ENCODE assay signal across 8 cellular contexts in genomic region chr2:201452856-201453643, GRCh38. TPM values are rescaled to one million over a fixed set of nuclear protein-coding genes. Genes with fewer than 3 reads are reported as not detected.
DNase-seq lines count a peak whose midpoint lies in the region; ATAC-seq and TF ChIP-seq lines count a peak whose summit lies in the region.

No MANE protein-coding gene starts in this region.

- H3K27ac ChIP-seq in CD8-positive, alpha-beta memory T cell (ENCODE audit: low read depth, low read length), result no peak overlapping the region
- H3K27ac ChIP-seq in effector memory CD4-positive, alpha-beta T cell (ENCODE audit: insufficient read depth, low read length, poor library complexity, severe bottlenecking), result no peak overlapping the region

- no peaks in the 10 kb centered on the region for H3K36me3 ChIP-seq in CD8-positive, alpha-beta memory T cell (ENCODE audit: insufficient read depth, low read length)
- no peaks in the 10 kb centered on the region for H3K36me3 ChIP-seq in effector memory CD4-positive, alpha-beta T cell (ENCODE audit: control insufficient read depth, insufficient read depth, low read length)

- no peaks in the 10 kb centered on the region for H3K9me3 ChIP-seq in CD8-positive, alpha-beta memory T cell (ENCODE audit: low read length)
- no peaks in the 10 kb centered on the region for H3K9me3 ChIP-seq in effector memory CD4-positive, alpha-beta T cell (ENCODE audit: control insufficient read depth, low read length)

- DNase-seq in CD8-positive, alpha-beta memory T cell, result no peak
- peak; percentile 57 for DNase-seq in NCI-H69 (lab: John Stamatoyannopoulos, UW)
- DNase-seq in effector memory CD8-positive, alpha-beta T cell, result no peak
- no peak for DNase-seq in neural crest cell (ENCODE audit: low read depth, low spot score)
- DNase-seq in GM03348 (ENCODE audit: low spot score), result no peak
- no peak for DNase-seq in effector memory CD4-positive, alpha-beta T cell

- H3K4me3 Mint-ChIP-seq in CD8-positive, alpha-beta memory T cell, result peak overlapping the region; percentile 86 to 100 (median 92)
- peak overlapping the region; percentile 97 to 99 for H3K4me3 Mint-ChIP-seq in effector memory CD8-positive, alpha-beta T cell
- peak overlapping the region; percentile 97 for H3K4me3 Mint-ChIP-seq in neural crest cell

- ATAC-seq in effector memory CD8-positive, alpha-beta T cell (replicated peaks), result no peak
- ATAC-seq in HG02610 (IDR thresholded peaks at IDR 0.05; ENCODE audit: unreplicated experiment) (no peak), HG03469 (IDR thresholded peaks at IDR 0.05; ENCODE audit: unreplicated experiment) (no peak)

- H3K9me3 Mint-ChIP-seq in CD8-positive, alpha-beta memory T cell, result no peaks in the 10 kb centered on the region
- H3K9me3 Mint-ChIP-seq in effector memory CD8-positive, alpha-beta T cell, result no peaks in the 10 kb centered on the region
- no peaks in the 10 kb centered on the region for H3K9me3 Mint-ChIP-seq in neural crest cell

- no peaks in the 10 kb centered on the region for H3K27me3 ChIP-seq in CD8-positive, alpha-beta memory T cell (ENCODE audit: insufficient read depth, low read length, poor library complexity, severe bottlenecking)
- H3K27me3 ChIP-seq in effector memory CD4-positive, alpha-beta T cell (replicated peaks; ENCODE audit: control insufficient read depth, insufficient read depth, low read length, poor library complexity, severe bottlenecking), result no peaks in the 10 kb centered on the region

- peaks cover 28 to 42% (median 40%) of the 10 kb centered on the region in 3 donors for H3K4me1 Mint-ChIP-seq in CD8-positive, alpha-beta memory T cell
- peaks cover 13 to 25% of the 10 kb centered on the region in 2 donors for H3K4me1 Mint-ChIP-seq in effector memory CD8-positive, alpha-beta T cell (ENCODE audit: low read depth in 2 of 2)
- peaks cover 22% of the 10 kb centered on the region for H3K4me1 Mint-ChIP-seq in neural crest cell

- no peak for TF ChIP-seq CTCF in neural crest cell (conservative IDR thresholded peaks at IDR 0.05)

- CTCF ChIA-PET in CD8-positive, alpha-beta memory T cell (lab: Charles Lee), result interaction anchor here (0.8 to 2.5 kb wide), 4 partner anchors 8 to 221 kb away, joined by 4 to 7 read pairs (median 5); no protein-coding TSS in a partner anchor

- H3K4me1 ChIP-seq in CD8-positive, alpha-beta memory T cell (ENCODE audit: insufficient read depth, low read length), result peaks cover 31% of the 10 kb centered on the region
- peaks cover 5% of the 10 kb centered on the region for H3K4me1 ChIP-seq in effector memory CD4-positive, alpha-beta T cell (ENCODE audit: control insufficient read depth, insufficient read depth, low read length, poor library complexity, severe bottlenecking)

- H3K4me3 ChIP-seq in CD8-positive, alpha-beta memory T cell (ENCODE audit: low read length), result no peak overlapping the region
- no peak overlapping the region for H3K4me3 ChIP-seq in effector memory CD4-positive, alpha-beta T cell (ENCODE audit: insufficient read depth, low read depth, low read length, poor library complexity, severe bottlenecking)

- H3K27ac Mint-ChIP-seq in CD8-positive, alpha-beta memory T cell, result peak overlapping the region in 3 of 8 donors; percentile 4 to 68 (median 29)
- no peak overlapping the region for H3K27ac Mint-ChIP-seq in effector memory CD8-positive, alpha-beta T cell
- no peak overlapping the region for H3K27ac Mint-ChIP-seq in neural crest cell (ENCODE audit: unreplicated experiment)

- no peaks in the 10 kb centered on the region for H3K27me3 Mint-ChIP-seq in CD8-positive, alpha-beta memory T cell
- no peaks in the 10 kb centered on the region for H3K27me3 Mint-ChIP-seq in effector memory CD8-positive, alpha-beta T cell
- H3K27me3 Mint-ChIP-seq in neural crest cell (ENCODE audit: low read depth), result no peaks in the 10 kb centered on the region

- POLR2A ChIA-PET in CD8-positive, alpha-beta memory T cell (lab: Charles Lee), result interaction anchor here (0.6 to 2.8 kb wide), 6 partner anchors 192 to 642 kb away, joined by 3 to 13 read pairs (median 4); partner anchors contain the start of genes ALS2, CASP10 and CASP8

- peaks cover 0 to 23% (median 2%) of the 10 kb centered on the region in 3 donors for H3K36me3 Mint-ChIP-seq in CD8-positive, alpha-beta memory T cell
- H3K36me3 Mint-ChIP-seq in effector memory CD8-positive, alpha-beta T cell (ENCODE audit: insufficient read depth), result peaks cover 8% of the 10 kb centered on the region
- no peaks in the 10 kb centered on the region for H3K36me3 Mint-ChIP-seq in neural crest cell (ENCODE audit: low read depth)

RNA-seq across cellular contexts. Expression of gene STRADB, which starts 1.5 kb away (rescaled TPM):
- total RNA-seq in CD8-positive, alpha-beta memory T cell, result 10 to 100 TPM; 22.3 to 27.7 TPM
- 35.3 TPM for polyA plus RNA-seq in CD8-positive, alpha-beta memory T cell
- total RNA-seq in neural crest cell, result 40.4 and 42.2 TPM in 2 replicates

RNA-seq across cellular contexts. Expression of gene TRAK2, which starts 1.8 kb away (rescaled TPM):
- total RNA-seq in CD8-positive, alpha-beta memory T cell, result 10 to 100 TPM; 24.9 to 26.0 TPM
- 40.1 TPM for polyA plus RNA-seq in CD8-positive, alpha-beta memory T cell
- total RNA-seq in neural crest cell, result 13.4 and 14.2 TPM in 2 replicates
